Comparison of ENCODE assay signal across 9 cellular contexts in the genomic region with DNA sequence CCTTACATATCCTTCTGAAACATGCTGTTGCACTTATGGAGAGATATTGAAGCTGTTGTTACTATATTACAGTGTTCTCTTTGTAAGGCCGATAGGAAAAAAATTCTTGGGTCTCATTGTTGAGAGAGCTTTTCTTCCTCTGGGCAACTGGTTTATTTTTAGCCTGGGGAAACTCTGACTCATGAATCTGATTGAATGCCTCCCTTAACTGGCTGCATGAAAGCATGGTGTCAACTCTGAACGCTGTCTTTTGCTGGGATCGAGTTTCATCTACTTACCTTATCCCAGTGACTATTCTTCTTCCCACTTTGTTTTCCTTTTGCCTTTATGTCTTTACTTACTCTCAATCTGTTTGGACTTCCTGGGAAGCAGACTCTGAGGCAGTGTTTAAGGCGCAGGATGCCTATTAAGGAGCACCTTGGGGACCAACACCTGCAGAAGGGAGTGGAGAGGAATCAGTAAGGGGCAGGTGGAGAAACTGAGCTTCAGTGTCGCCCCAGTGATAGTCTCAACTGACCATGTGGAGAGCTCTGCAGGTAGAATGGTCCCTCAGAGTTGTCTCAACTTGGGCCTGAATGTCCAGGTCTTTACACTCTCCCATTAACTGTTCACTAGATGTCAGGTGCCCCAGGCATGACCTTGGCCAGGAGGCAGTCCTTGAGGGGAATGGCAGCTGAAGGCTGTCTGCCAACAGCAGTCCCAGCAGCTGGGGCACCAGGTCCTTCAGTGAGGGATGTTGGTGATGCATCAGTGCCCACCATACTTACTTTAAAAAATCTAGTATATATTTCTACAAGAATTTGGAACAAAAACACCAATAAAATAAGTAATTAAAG.
DNase-seq lines count a peak whose midpoint lies in the region; ATAC-seq and TF ChIP-seq lines count a peak whose summit lies in the region.
"Had no signal": no experiment of that assay in that cellular context is flagged by ENCODE, and none has a peak within 500 bp of the region (broad histone marks: within the 10 kb centered on the region; RNA-seq: fewer than 3 reads in every experiment).

No MANE protein-coding gene starts in this region.

- no peak for TF ChIP-seq POLR2A in gastroesophageal sphincter (IDR thresholded peaks at IDR 0.05)

- 0 out of 2 replicates have a peak overlapping the region, but pooled peaks have one; percentile 6 for H3K27ac ChIP-seq in SJCRH30
- H3K27ac ChIP-seq in gastroesophageal sphincter: peak overlapping the region; percentile 57 to 73 (median 65)

- no peaks in the 10 kb centered on the region for H3K36me3 ChIP-seq in HAP-1 (replicated peaks)
- H3K36me3 ChIP-seq in SJCRH30: no peaks in the 10 kb centered on the region
- H3K36me3 ChIP-seq in gastroesophageal sphincter: no peaks in the 10 kb centered on the region
- H3K36me3 ChIP-seq: lower lobe of right lung had no signal

- H3K27me3 ChIP-seq in HAP-1 (ENCODE audit: low read depth) (no peaks in the 10 kb centered on the region), SJCRH30 (no peaks in the 10 kb centered on the region), gastroesophageal sphincter (no peaks in the 10 kb centered on the region)

- H3K4me3 ChIP-seq in HAP-1 (no peak overlapping the region), SJCRH30 (no peak overlapping the region), gastroesophageal sphincter (no peak overlapping the region), retinal pigment epithelial cell (ENCODE audit: low read length) (no peak overlapping the region)
- H3K4me3 ChIP-seq: lower lobe of right lung had no signal

- TF ChIP-seq CTCF in gastroesophageal sphincter (IDR thresholded peaks at IDR 0.05) (no peak), retinal pigment epithelial cell (conservative IDR thresholded peaks at IDR 0.05; ENCODE audit: low read depth, low read length) (no peak)

- 40 to 43% methylated on average over 5 of the region's 5 CpGs for WGBS in gastroesophageal sphincter (ENCODE audit: low coverage in 1 of 2), 2 donors

- in situ Hi-C loops in HAP-1 (cut with MboI; ENCODE audit: low sequenced_read_pairs): no loop called here

- H3K9me3 ChIP-seq in HAP-1: no peaks in the 10 kb centered on the region
- H3K9me3 ChIP-seq in SJCRH30 (replicated peaks): no peaks in the 10 kb centered on the region
- H3K9me3 ChIP-seq in gastroesophageal sphincter: no peaks in the 10 kb centered on the region
- H3K9me3 ChIP-seq: lower lobe of right lung had no signal

- TF ChIP-seq EP300 in gastroesophageal sphincter (IDR thresholded peaks at IDR 0.05): no peak

- peak; percentile 60 for ATAC-seq in gastroesophageal sphincter
- no peak for ATAC-seq in HG02678 (IDR thresholded peaks at IDR 0.05; ENCODE audit: unreplicated experiment)
- no peak for ATAC-seq in left lobe of liver

- H3K4me1 ChIP-seq in HAP-1: peaks cover 19% of the 10 kb centered on the region
- peaks cover 11% of the 10 kb centered on the region for H3K4me1 ChIP-seq in SJCRH30
- H3K4me1 ChIP-seq in gastroesophageal sphincter: peaks cover 4 to 38% (median 17%) of the 10 kb centered on the region in 3 donors

- DNase-seq in HAP-1 (ENCODE audit: low spot score in 2 of 2) (peak; percentile 59 to 86), SJCRH30 (peak; percentile 22 to 70), retinal pigment epithelial cell (ENCODE audit: low read depth) (peak; percentile 84), NCI-H1436 (lab: John Stamatoyannopoulos, UW) (no peak), left lobe of liver (ENCODE audit: low spot score) (no peak)
- no peak for DNase-seq in effector CD8-positive, alpha-beta T cell (lab: John Stamatoyannopoulos, UW)
- DNase-seq: lower lobe of right lung had no signal

Comparison
In these comparisons a context has a peak if more than half of its experiments do, and no peak if none do; other contexts are left out.
1. DNase-seq: peak in HAP-1 (2 of 2), SJCRH30 (2 of 2) and retinal pigment epithelial cell (single experiment); none in effector CD8-positive, alpha-beta T cell (single experiment), NCI-H1436 (single experiment) and left lobe of liver (single experiment).